Comparison of ENCODE assay signal across 3 cellular contexts in genomic region chr19:10923503-10924076, GRCh38.
TF ChIP-seq lines count a peak whose summit lies in the region.

No MANE protein-coding gene starts in this region.

TF ChIP-seq in SK-N-SH, 30 proteins besides CTCF, POLR2A, EP300 and RAD21:
- 0 out of 2 replicates have a peak, but pooled peaks have one; percentile 8 for TF ChIP-seq POLR2AphosphoS5 (IDR thresholded peaks at IDR 0.05; ENCODE audit: low read depth, low read length)
- TF ChIP-seq MEF2A (IDR thresholded peaks at IDR 0.05; ENCODE audit: borderline replicate concordance, low read depth): no peak

TF ChIP-seq in SK-N-SH treated with all-trans-retinoic acid at 6 μM for 48 hours, 23 proteins besides CTCF, POLR2A, EP300 and RAD21:
- TF ChIP-seq ESRRG (CRISPR knock-in tag; IDR thresholded peaks at IDR 0.05): no peak
- no peak for TF ChIP-seq ZFP30 (CRISPR knock-in tag; IDR thresholded peaks at IDR 0.05)
- TF ChIP-seq, protein P1, sequence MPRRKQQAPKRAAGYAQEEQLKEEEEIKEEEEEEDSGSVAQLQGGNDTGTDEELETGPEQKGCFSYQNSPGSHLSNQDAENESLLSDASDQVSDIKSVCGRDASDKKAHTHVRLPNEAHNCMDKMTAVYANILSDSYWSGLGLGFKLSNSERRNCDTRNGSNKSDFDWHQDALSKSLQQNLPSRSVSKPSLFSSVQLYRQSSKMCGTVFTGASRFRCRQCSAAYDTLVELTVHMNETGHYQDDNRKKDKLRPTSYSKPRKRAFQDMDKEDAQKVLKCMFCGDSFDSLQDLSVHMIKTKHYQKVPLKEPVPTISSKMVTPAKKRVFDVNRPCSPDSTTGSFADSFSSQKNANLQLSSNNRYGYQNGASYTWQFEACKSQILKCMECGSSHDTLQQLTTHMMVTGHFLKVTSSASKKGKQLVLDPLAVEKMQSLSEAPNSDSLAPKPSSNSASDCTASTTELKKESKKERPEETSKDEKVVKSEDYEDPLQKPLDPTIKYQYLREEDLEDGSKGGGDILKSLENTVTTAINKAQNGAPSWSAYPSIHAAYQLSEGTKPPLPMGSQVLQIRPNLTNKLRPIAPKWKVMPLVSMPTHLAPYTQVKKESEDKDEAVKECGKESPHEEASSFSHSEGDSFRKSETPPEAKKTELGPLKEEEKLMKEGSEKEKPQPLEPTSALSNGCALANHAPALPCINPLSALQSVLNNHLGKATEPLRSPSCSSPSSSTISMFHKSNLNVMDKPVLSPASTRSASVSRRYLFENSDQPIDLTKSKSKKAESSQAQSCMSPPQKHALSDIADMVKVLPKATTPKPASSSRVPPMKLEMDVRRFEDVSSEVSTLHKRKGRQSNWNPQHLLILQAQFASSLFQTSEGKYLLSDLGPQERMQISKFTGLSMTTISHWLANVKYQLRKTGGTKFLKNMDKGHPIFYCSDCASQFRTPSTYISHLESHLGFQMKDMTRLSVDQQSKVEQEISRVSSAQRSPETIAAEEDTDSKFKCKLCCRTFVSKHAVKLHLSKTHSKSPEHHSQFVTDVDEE (CRISPR knock-in tag; IDR thresholded peaks at IDR 0.05): no peak
- no peak for TF ChIP-seq OSR1 (CRISPR knock-in tag; IDR thresholded peaks at IDR 0.05)
- TF ChIP-seq ISL1 (CRISPR knock-in tag; IDR thresholded peaks at IDR 0.05): no peak
- TF ChIP-seq CSDC2 (CRISPR knock-in tag; IDR thresholded peaks at IDR 0.05): no peak
- TF ChIP-seq, protein P2, sequence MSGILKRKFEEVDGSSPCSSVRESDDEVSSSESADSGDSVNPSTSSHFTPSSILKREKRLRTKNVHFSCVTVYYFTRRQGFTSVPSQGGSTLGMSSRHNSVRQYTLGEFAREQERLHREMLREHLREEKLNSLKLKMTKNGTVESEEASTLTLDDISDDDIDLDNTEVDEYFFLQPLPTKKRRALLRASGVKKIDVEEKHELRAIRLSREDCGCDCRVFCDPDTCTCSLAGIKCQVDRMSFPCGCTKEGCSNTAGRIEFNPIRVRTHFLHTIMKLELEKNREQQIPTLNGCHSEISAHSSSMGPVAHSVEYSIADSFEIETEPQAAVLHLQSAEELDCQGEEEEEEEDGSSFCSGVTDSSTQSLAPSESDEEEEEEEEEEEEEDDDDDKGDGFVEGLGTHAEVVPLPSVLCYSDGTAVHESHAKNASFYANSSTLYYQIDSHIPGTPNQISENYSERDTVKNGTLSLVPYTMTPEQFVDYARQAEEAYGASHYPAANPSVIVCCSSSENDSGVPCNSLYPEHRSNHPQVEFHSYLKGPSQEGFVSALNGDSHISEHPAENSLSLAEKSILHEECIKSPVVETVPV (CRISPR knock-in tag; IDR thresholded peaks at IDR 0.05): no peak
- no peak for TF ChIP-seq TOX (CRISPR knock-in tag; IDR thresholded peaks at IDR 0.05; ENCODE audit: borderline replicate concordance)
- TF ChIP-seq ZNF8 (CRISPR knock-in tag; IDR thresholded peaks at IDR 0.05): no peak

TF ChIP-seq in IMR-90, 13 proteins besides CTCF, POLR2A, EP300 and RAD21:
- TF ChIP-seq RFX5 (IDR thresholded peaks at IDR 0.05; ENCODE audit: low read depth, low read length) (no peak), RCOR1 (IDR thresholded peaks at IDR 0.05; ENCODE audit: insufficient replicate concordance, low read length) (no peak), MAZ (IDR thresholded peaks at IDR 0.05; ENCODE audit: borderline replicate concordance, low read depth, low read length) (no peak), CHD1 (IDR thresholded peaks at IDR 0.05; ENCODE audit: low read depth, low read length) (no peak), MAFK (IDR thresholded peaks at IDR 0.05; ENCODE audit: low read depth, low read length) (no peak), FOS (IDR thresholded peaks at IDR 0.05; ENCODE audit: low read depth, low read length) (no peak), CEBPB (IDR thresholded peaks at IDR 0.05; ENCODE audit: low read depth, low read length) (no peak), SMC3 (IDR thresholded peaks at IDR 0.05; ENCODE audit: low read depth, low read length) (no peak), BHLHE40 (IDR thresholded peaks at IDR 0.05; ENCODE audit: low read depth, low read length) (no peak)
- TF ChIP-seq, protein P3, sequence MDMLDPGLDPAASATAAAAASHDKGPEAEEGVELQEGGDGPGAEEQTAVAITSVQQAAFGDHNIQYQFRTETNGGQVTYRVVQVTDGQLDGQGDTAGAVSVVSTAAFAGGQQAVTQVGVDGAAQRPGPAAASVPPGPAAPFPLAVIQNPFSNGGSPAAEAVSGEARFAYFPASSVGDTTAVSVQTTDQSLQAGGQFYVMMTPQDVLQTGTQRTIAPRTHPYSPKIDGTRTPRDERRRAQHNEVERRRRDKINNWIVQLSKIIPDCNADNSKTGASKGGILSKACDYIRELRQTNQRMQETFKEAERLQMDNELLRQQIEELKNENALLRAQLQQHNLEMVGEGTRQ (IDR thresholded peaks at IDR 0.05; ENCODE audit: low read depth, low read length): no peak
- TF ChIP-seq, protein P4, sequence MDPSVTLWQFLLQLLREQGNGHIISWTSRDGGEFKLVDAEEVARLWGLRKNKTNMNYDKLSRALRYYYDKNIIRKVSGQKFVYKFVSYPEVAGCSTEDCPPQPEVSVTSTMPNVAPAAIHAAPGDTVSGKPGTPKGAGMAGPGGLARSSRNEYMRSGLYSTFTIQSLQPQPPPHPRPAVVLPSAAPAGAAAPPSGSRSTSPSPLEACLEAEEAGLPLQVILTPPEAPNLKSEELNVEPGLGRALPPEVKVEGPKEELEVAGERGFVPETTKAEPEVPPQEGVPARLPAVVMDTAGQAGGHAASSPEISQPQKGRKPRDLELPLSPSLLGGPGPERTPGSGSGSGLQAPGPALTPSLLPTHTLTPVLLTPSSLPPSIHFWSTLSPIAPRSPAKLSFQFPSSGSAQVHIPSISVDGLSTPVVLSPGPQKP (IDR thresholded peaks at IDR 0.05; ENCODE audit: borderline replicate concordance, low read depth, low read length): no peak
